9 cellular contexts compared by ENCODE assay signal in genomic region chr9:89400398-89401116, GRCh38.
DNase-seq lines count a peak whose midpoint lies in the region; ATAC-seq and TF ChIP-seq lines count a peak whose summit lies in the region.
"Had no signal": no experiment of that assay in that cellular context is flagged by ENCODE, and none has a peak within 500 bp of the region (broad histone marks: within the 10 kb centered on the region; RNA-seq: fewer than 3 reads in every experiment).

No MANE protein-coding gene starts in this region.

- intact Hi-C loops in activated B cell treated with CpG ODN at 0.5 μM for 24 hours (cut with micrococcal nuclease) = loop anchor here (1.0 to 10.0 kb wide), 10 partner anchors 9 to 1404 kb away; partner anchors contain the start of genes CKS2, SECISBP2 and SYK
- intact Hi-C loops in aorta (cut with DNase I) = no loop called here
- intact Hi-C loops in testis (cut with DNase I; ENCODE audit: low total_unique reads) = no loop called here

- H3K27ac ChIP-seq in aorta (ENCODE audit: low read depth in 1 of 2, low read length in 2 of 2) (no peak overlapping the region), testis (no peak overlapping the region)
- H3K27ac ChIP-seq: VCaP had no signal

- no peak overlapping the region for H3K4me3 Mint-ChIP-seq in stimulated activated naive CD8-positive, alpha-beta T cell treated with anti-CD3 and anti-CD28 coated beads, Interleukin-15, Interleukin-2, amounts not matched to agents 100 ng/mL and 50 ng/mL, for 24 hours
- peak overlapping the region; percentile 68 for H3K4me3 Mint-ChIP-seq in activated B cell treated with CpG ODN at 0.5 μM for 24 hours

- CTCF ChIA-PET in activated B cell treated with CpG ODN at 0.5 μM for 24 hours (lab: Charles Lee) = interaction anchor here (1.3 to 2.2 kb wide), 4 partner anchors 10 to 148 kb away, joined by 3 to 13 read pairs (median 5); no protein-coding TSS in a partner anchor

- H3K9me3 Mint-ChIP-seq in stimulated activated naive CD8-positive, alpha-beta T cell treated with anti-CD3 and anti-CD28 coated beads, Interleukin-15, Interleukin-2, amounts not matched to agents 100 ng/mL and 50 ng/mL, for 24 hours = no peaks in the 10 kb centered on the region
- no peaks in the 10 kb centered on the region for H3K9me3 Mint-ChIP-seq in activated B cell treated with CpG ODN at 0.5 μM for 24 hours

- DNase-seq in stimulated activated naive CD8-positive, alpha-beta T cell treated with anti-CD3 and anti-CD28 coated beads, Interleukin-15, Interleukin-2, amounts not matched to agents 100 U/mL and 50 U/mL, for 24 hours = no peak
- peak; percentile 35 for DNase-seq in activated B cell treated with CpG ODN at 0.5 μM for 24 hours
- DNase-seq in aorta = peak in 1 of 2 donors; percentile 17
- no peak for DNase-seq in testis
- no peak for DNase-seq in LoVo (ENCODE audit: low spot score)
- no peak for DNase-seq in stimulated activated CD4-positive, alpha-beta T cell treated with anti-CD3 and anti-CD28 coated beads, Interleukin-15, amount 100 ng/mL, for 24 hours

- TF ChIP-seq POLR2A in testis (IDR thresholded peaks at IDR 0.05) = no peak

- H3K4me1 Mint-ChIP-seq in stimulated activated naive CD8-positive, alpha-beta T cell treated with anti-CD3 and anti-CD28 coated beads, Interleukin-15, Interleukin-2, amounts not matched to agents 100 ng/mL and 50 ng/mL, for 24 hours (ENCODE audit: low read depth) = peaks cover 49% of the 10 kb centered on the region
- H3K4me1 Mint-ChIP-seq in activated B cell treated with CpG ODN at 0.5 μM for 24 hours = peaks cover 62% of the 10 kb centered on the region

- 88% methylated on average over 12 of the region's 12 CpGs for WGBS in aorta, 2 donors
- 82 to 84% methylated on average over 12 of the region's 12 CpGs for WGBS in testis, 2 donors

- H3K4me1 ChIP-seq in aorta (ENCODE audit: control insufficient read depth in 1 of 2, insufficient read depth in 2 of 2, low read length in 2 of 2) (no peaks in the 10 kb centered on the region), testis (no peaks in the 10 kb centered on the region)

- H3K36me3 Mint-ChIP-seq in stimulated activated naive CD8-positive, alpha-beta T cell treated with anti-CD3 and anti-CD28 coated beads, Interleukin-15, Interleukin-2, amounts not matched to agents 100 ng/mL and 50 ng/mL, for 24 hours (ENCODE audit: low read depth) = peaks cover 90% of the 10 kb centered on the region
- H3K36me3 Mint-ChIP-seq in activated B cell treated with CpG ODN at 0.5 μM for 24 hours (ENCODE audit: low read depth) = peaks cover 71% of the 10 kb centered on the region

- TF ChIP-seq CTCF in activated B cell treated with CpG ODN at 0.5 μM for 24 hours (IDR thresholded peaks at IDR 0.05) (no peak), testis (IDR thresholded peaks at IDR 0.05) (no peak)

- H3K9me3 ChIP-seq in aorta (ENCODE audit: control insufficient read depth, low read length) (no peaks in the 10 kb centered on the region), testis (no peaks in the 10 kb centered on the region)

- peak overlapping the region; percentile 81 for H3K27ac Mint-ChIP-seq in stimulated activated naive CD8-positive, alpha-beta T cell treated with anti-CD3 and anti-CD28 coated beads, Interleukin-15, Interleukin-2, amounts not matched to agents 100 ng/mL and 50 ng/mL, for 24 hours
- H3K27ac Mint-ChIP-seq in activated B cell treated with CpG ODN at 0.5 μM for 24 hours = peak overlapping the region; percentile 90

- H3K27me3 ChIP-seq in aorta (ENCODE audit: control insufficient read depth in 1 of 2, insufficient read depth in 2 of 2, low read length in 1 of 2) (no peaks in the 10 kb centered on the region), testis (no peaks in the 10 kb centered on the region)

- H3K4me3 ChIP-seq in aorta (ENCODE audit: low read length in 2 of 2) (no peak overlapping the region), testis (no peak overlapping the region)

- ATAC-seq in stimulated activated naive CD8-positive, alpha-beta T cell treated with anti-CD3 and anti-CD28 coated beads, Interleukin-15, Interleukin-2, amounts not matched to agents 100 U/mL and 50 U/mL, for 24 hours = no peak
- ATAC-seq in HG03060 (IDR thresholded peaks at IDR 0.05; ENCODE audit: low read depth, unreplicated experiment) = peak; percentile 66
- peak; percentile 83 for ATAC-seq in activated B cell treated with CpG ODN at 0.5 μM for 24 hours (ENCODE audit: low read depth)
- ATAC-seq in aorta (ENCODE audit: low FRiP score) = peak; percentile 31

- H3K36me3 ChIP-seq in aorta (ENCODE audit: control insufficient read depth in 1 of 2, insufficient read depth in 2 of 2, low read length in 1 of 2) (peaks cover 0 to 5% of the 10 kb centered on the region in 2 donors), testis (ENCODE audit: low read depth, missing control alignments) (no peaks in the 10 kb centered on the region)

- POLR2A ChIA-PET in activated B cell treated with CpG ODN at 0.5 μM for 24 hours (lab: Charles Lee) = interaction anchor here (0.6 to 2.2 kb wide), 7 partner anchors 9 to 98 kb away, joined by 3 to 10 read pairs (median 5); no protein-coding TSS in a partner anchor

- H3K27me3 Mint-ChIP-seq in stimulated activated naive CD8-positive, alpha-beta T cell treated with anti-CD3 and anti-CD28 coated beads, Interleukin-15, Interleukin-2, amounts not matched to agents 100 ng/mL and 50 ng/mL, for 24 hours = no peaks in the 10 kb centered on the region
- H3K27me3 Mint-ChIP-seq in activated B cell treated with CpG ODN at 0.5 μM for 24 hours = no peaks in the 10 kb centered on the region
